Comparison of ENCODE assay signal across 12 cellular contexts in genomic region chr2:101754613-101755012, GRCh38. TPM values are rescaled to one million over a fixed set of nuclear protein-coding genes. Genes with fewer than 3 reads are reported as not detected.
DNase-seq lines count a peak whose midpoint lies in the region; ATAC-seq and TF ChIP-seq lines count a peak whose summit lies in the region.
"Had no signal": no experiment of that assay in that cellular context is flagged by ENCODE, and none has a peak within 500 bp of the region (broad histone marks: within the 10 kb centered on the region; RNA-seq: fewer than 3 reads in every experiment).

No MANE protein-coding gene starts in this region.

- intact Hi-C loops in cardiac septum (cut with DNase I) = no loop called here

- peaks cover 66% of the 10 kb centered on the region for H3K4me1 ChIP-seq in ACC112 (ENCODE audit: control insufficient read depth, insufficient read depth, low read length, unreplicated experiment)

- in situ Hi-C loops in astrocyte of the cerebellum (cut with HindIII; ENCODE audit: low sequenced_read_pairs) = no loop called here

- peak overlapping the region; percentile 92 for H3K27ac Mint-ChIP-seq in mesothelial cell of epicardium
- no peak overlapping the region for H3K27ac Mint-ChIP-seq in endothelial cell (ENCODE audit: unreplicated experiment)

- ATAC-seq in HG03457 (IDR thresholded peaks at IDR 0.05; ENCODE audit: unreplicated experiment) = no peak

- peaks cover 71% of the 10 kb centered on the region for H3K4me1 Mint-ChIP-seq in mesothelial cell of epicardium
- peaks cover 71% of the 10 kb centered on the region for H3K4me1 Mint-ChIP-seq in endothelial cell (ENCODE audit: unreplicated experiment)

- TF ChIP-seq CTCF in astrocyte of the cerebellum (IDR thresholded peaks at IDR 0.05; ENCODE audit: low read depth, low read length, missing control alignments) = no peak
- TF ChIP-seq CTCF in mesothelial cell of epicardium (IDR thresholded peaks at IDR 0.05; ENCODE audit: unreplicated experiment) = no peak
- TF ChIP-seq CTCF in endothelial cell (IDR thresholded peaks at IDR 0.05; ENCODE audit: unreplicated experiment) = no peak

- peak overlapping the region; percentile 62 for H3K27ac ChIP-seq in ACC112 (ENCODE audit: low read depth, low read length)
- H3K27ac ChIP-seq: HL-60 had no signal

- H3K27me3 ChIP-seq in ACC112 (ENCODE audit: insufficient read depth, low read length) = no peaks in the 10 kb centered on the region

- no peak overlapping the region for H2AFZ ChIP-seq in ACC112 (ENCODE audit: low read length, unreplicated experiment)

- H3K9me3 Mint-ChIP-seq in mesothelial cell of epicardium = no peaks in the 10 kb centered on the region
- no peaks in the 10 kb centered on the region for H3K9me3 Mint-ChIP-seq in endothelial cell (ENCODE audit: unreplicated experiment)

- no peaks in the 10 kb centered on the region for H3K36me3 Mint-ChIP-seq in mesothelial cell of epicardium
- H3K36me3 Mint-ChIP-seq in endothelial cell (ENCODE audit: low read depth, unreplicated experiment) = peaks cover 10% of the 10 kb centered on the region

- peaks cover 81% of the 10 kb centered on the region for H3K79me2 ChIP-seq in ACC112 (ENCODE audit: control insufficient read depth, insufficient read depth, low read length, unreplicated experiment)

- H3K4me3 Mint-ChIP-seq in mesothelial cell of epicardium = no peak overlapping the region
- H3K4me3 Mint-ChIP-seq in endothelial cell (ENCODE audit: unreplicated experiment) = no peak overlapping the region

- DNase-seq in H4 (ENCODE audit: low spot score) (peak; percentile 44), astrocyte of the cerebellum (ENCODE audit: low read depth) (peak; percentile 39), mesothelial cell of epicardium (ENCODE audit: low spot score in 2 of 2, unreplicated experiment in 2 of 2) (no peak), cardiac septum (ENCODE audit: low spot score) (no peak), endothelial cell (ENCODE audit: low spot score) (no peak), cerebellar nuclear complex (lab: John Stamatoyannopoulos, UW) (no peak)
- DNase-seq: activated CD4-positive, CD25-positive, alpha-beta regulatory T cell; glutamatergic neuron; NCI-H510A had no signal

- no peak overlapping the region for H3K4me3 ChIP-seq in ACC112 (ENCODE audit: low read depth, low read length)
- H3K4me3 ChIP-seq in astrocyte of the cerebellum (ENCODE audit: low read depth, low read length) = no peak overlapping the region

- no peaks in the 10 kb centered on the region for H3K27me3 Mint-ChIP-seq in mesothelial cell of epicardium (ENCODE audit: low read depth)
- peaks cover 9% of the 10 kb centered on the region for H3K27me3 Mint-ChIP-seq in endothelial cell (ENCODE audit: unreplicated experiment)

- no peaks in the 10 kb centered on the region for H3K36me3 ChIP-seq in ACC112 (ENCODE audit: insufficient read depth, low read length)

RNA-seq across cellular contexts. Expression of gene MAP4K4, which starts 57.1 kb away (rescaled TPM):
- total RNA-seq in H4 (2014; rRNA removed; shearing (Covaris generic)) = 17.8 and 26.4 TPM in 2 replicates
- total RNA-seq in mesothelial cell of epicardium = 170 to 175 TPM (median 174 TPM) in 3 replicates
- total RNA-seq in cardiac septum = 135 TPM
- total RNA-seq in endothelial cell (ENCODE audit: unreplicated experiment) = 427 TPM

Comparison
In these comparisons a context has a peak if more than half of its experiments do, and no peak if none do; other contexts are left out.
1. DNase-seq: peak in H4 (single experiment) and astrocyte of the cerebellum (single experiment); none in mesothelial cell of epicardium (0 of 2), cardiac septum (single experiment), endothelial cell (single experiment) and cerebellar nuclear complex (0 of 2).